ENCODE assay signal across 26 cellular contexts in genomic region chr5:103745353-103746065, GRCh38.
"Had no signal": no experiment of that assay in that cellular context is flagged by ENCODE, and none has a peak within 500 bp of the region (broad histone marks: within the 10 kb centered on the region; RNA-seq: fewer than 3 reads in every experiment).

No MANE protein-coding gene starts in this region.

- FAIRE-seq: TTC549 had no signal

- DNase-seq: activated B cell treated with CpG ODN at 0.5 μM for 24 hours; activated CD4-positive, alpha-beta T cell treated with anti-CD3 and anti-CD28 coated beads for 1 hour; activated CD4-positive, alpha-beta T cell treated with anti-CD3 and anti-CD28 coated beads, Interleukin-2, amount 10 ng/mL, durations not matched to agents 24 days and 14 days; activated CD4-positive, alpha-beta T cell treated with anti-CD3 and anti-CD28 coated beads, Interleukin-2, amount 50 U/mL, for 48 hours; activated CD8-positive, alpha-beta memory T cell treated with anti-CD3 and anti-CD28 coated beads for 24 hours; activated effector memory CD4-positive, alpha-beta T cell treated with anti-CD3 and anti-CD28 coated beads, Interleukin-2, amount 50 U/mL, for 16 hours; activated naive CD4-positive, alpha-beta T cell treated with anti-CD3 and anti-CD28 coated beads for 36 hours; activated T-cell treated with anti-CD3 and anti-CD28 coated beads, Interleukin-2, amount 50 U/mL, for 4 hours; brain microvascular endothelial cell; KBM-7; NCI-H1092; NCI-H1417; NCI-H1930; NCI-H2171; NCI-H2227 treated with DMSO at 0.1 percent for 48 hours; NCI-H446 treated with DMSO at 0.1 percent for 48 hours; NCI-H524 treated with DMSO at 0.1 percent for 48 hours; NCI-H748 treated with DMSO at 0.1 percent for 48 hours; SIG-M5; T-cell; T-helper 2 cell; T1000 had no signal

- H3K4me3 Mint-ChIP-seq: activated B cell treated with CpG ODN at 0.5 μM for 24 hours; activated CD4-positive, alpha-beta T cell treated with anti-CD3 and anti-CD28 coated beads, Interleukin-2, amount 10 ng/mL, durations not matched to agents 24 days and 14 days; activated naive CD4-positive, alpha-beta T cell treated with anti-CD3 and anti-CD28 coated beads for 36 hours; activated naive CD8-positive, alpha-beta T cell; activated T-cell treated with anti-CD3 and anti-CD28 coated beads, Interleukin-2, amount 50 U/mL, for 4 hours; T-cell had no signal

- H3K36me3 ChIP-seq: brain microvascular endothelial cell, cardiac muscle cell had no signal

- H3K4me3 ChIP-seq: cardiac muscle cell, SK-N-MC had no signal

- H3K27ac ChIP-seq: brain microvascular endothelial cell, cardiac muscle cell, SK-N-MC had no signal

- H3K4me1 Mint-ChIP-seq: activated B cell treated with CpG ODN at 0.5 μM for 24 hours; activated CD4-positive, alpha-beta T cell treated with anti-CD3 and anti-CD28 coated beads, Interleukin-2, amount 10 ng/mL, durations not matched to agents 24 days and 14 days; T-cell had no signal

- H3K36me3 Mint-ChIP-seq: activated naive CD8-positive, alpha-beta T cell; T-cell had no signal

- H3K9me3 Mint-ChIP-seq: activated CD4-positive, alpha-beta T cell treated with anti-CD3 and anti-CD28 coated beads, Interleukin-2, amount 10 ng/mL, durations not matched to agents 24 days and 14 days; activated naive CD4-positive, alpha-beta T cell treated with anti-CD3 and anti-CD28 coated beads for 36 hours; activated T-cell treated with anti-CD3 and anti-CD28 coated beads, Interleukin-2, amount 50 U/mL, for 4 hours had no signal

- H3K27ac Mint-ChIP-seq: activated B cell treated with CpG ODN at 0.5 μM for 24 hours; activated CD4-positive, alpha-beta T cell treated with anti-CD3 and anti-CD28 coated beads, Interleukin-2, amount 10 ng/mL, durations not matched to agents 24 days and 14 days; activated naive CD4-positive, alpha-beta T cell treated with anti-CD3 and anti-CD28 coated beads for 36 hours; activated naive CD8-positive, alpha-beta T cell; T-cell had no signal

- H3K27me3 ChIP-seq: brain microvascular endothelial cell, cardiac muscle cell had no signal

- ATAC-seq: activated T-cell treated with anti-CD3 and anti-CD28 coated beads, Interleukin-2, amount 50 U/mL, for 4 hours; T-cell had no signal

- H3K27me3 Mint-ChIP-seq: activated B cell treated with CpG ODN at 0.5 μM for 24 hours; activated CD4-positive, alpha-beta T cell treated with anti-CD3 and anti-CD28 coated beads, Interleukin-2, amount 10 ng/mL, durations not matched to agents 24 days and 14 days; activated naive CD8-positive, alpha-beta T cell; T-cell had no signal
